19 cellular contexts compared by ENCODE assay signal in the genomic region with DNA sequence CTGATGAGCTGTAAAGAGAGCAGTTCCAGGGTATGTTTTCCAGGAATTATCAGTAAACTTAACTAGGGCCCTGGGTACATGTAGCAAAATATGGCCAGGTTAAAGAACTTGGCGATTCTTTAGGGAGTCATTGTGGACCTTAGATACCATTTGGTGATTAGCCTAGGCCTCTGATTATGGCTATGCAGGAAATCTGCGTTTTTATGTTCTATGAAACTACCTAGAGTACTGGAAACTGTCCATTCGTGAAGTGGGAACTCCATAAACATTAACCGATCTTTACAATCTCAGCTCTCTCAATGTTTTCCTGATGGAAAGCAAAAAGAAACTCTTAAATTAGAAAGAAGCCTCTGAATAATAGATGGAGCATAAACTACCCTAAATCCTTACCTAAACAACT.
"Had no signal": no experiment of that assay in that cellular context is flagged by ENCODE, and none has a peak within 500 bp of the region (broad histone marks: within the 10 kb centered on the region; RNA-seq: fewer than 3 reads in every experiment).

No MANE protein-coding gene starts in this region.

- H3K9me3 ChIP-seq: lower lobe of right lung, testis had no signal

- DNase-seq: activated CD4-positive, alpha-beta memory T cell treated with anti-CD3 and anti-CD28 coated beads for 36 hours; activated CD4-positive, alpha-beta T cell treated with anti-CD3 and anti-CD28 coated beads, Interleukin-2, amount 10 ng/mL, durations not matched to agents 24 days and 14 days; activated CD8-positive, alpha-beta memory T cell treated with anti-CD3 and anti-CD28 coated beads, Interleukin-2, amount 50 U/mL, for 4 hours; activated naive CD8-positive, alpha-beta T cell treated with anti-CD3 and anti-CD28 coated beads, Interleukin-2, amount 50 U/mL, for 24 hours; activated T-cell treated with anti-CD3 and anti-CD28 coated beads, Interleukin-2, amount 50 U/mL, for 1 hour; amygdala; caudate nucleus; effector CD4-positive, alpha-beta T cell; glutamatergic neuron; islet precursor cell; lower lobe of right lung; mesendoderm; nephron progenitor cell; right cardiac atrium; stimulated activated naive CD4-positive, alpha-beta T cell treated with Interleukin-2 at 50 U/mL for 16 hours; testis; WERI-Rb-1 had no signal

- ATAC-seq: activated CD4-positive, CD25-positive, alpha-beta regulatory T cell treated with anti-CD3 and anti-CD28 coated beads, Interleukin-2, amount 50 U/mL, for 24 hours; activated naive CD8-positive, alpha-beta T cell treated with anti-CD3 and anti-CD28 coated beads, Interleukin-2, amount 50 U/mL, for 24 hours; lower lobe of right lung; right cardiac atrium had no signal

- H3K4me3 ChIP-seq: lower lobe of right lung, SK-N-MC, testis had no signal

- H3K36me3 ChIP-seq: WERI-Rb-1 had no signal

- H3K27me3 ChIP-seq: testis had no signal

- H3K27ac ChIP-seq: lower lobe of right lung, SK-N-MC, testis, WERI-Rb-1 had no signal
